ENCODE assay signal across 25 cellular contexts in the genomic region with DNA sequence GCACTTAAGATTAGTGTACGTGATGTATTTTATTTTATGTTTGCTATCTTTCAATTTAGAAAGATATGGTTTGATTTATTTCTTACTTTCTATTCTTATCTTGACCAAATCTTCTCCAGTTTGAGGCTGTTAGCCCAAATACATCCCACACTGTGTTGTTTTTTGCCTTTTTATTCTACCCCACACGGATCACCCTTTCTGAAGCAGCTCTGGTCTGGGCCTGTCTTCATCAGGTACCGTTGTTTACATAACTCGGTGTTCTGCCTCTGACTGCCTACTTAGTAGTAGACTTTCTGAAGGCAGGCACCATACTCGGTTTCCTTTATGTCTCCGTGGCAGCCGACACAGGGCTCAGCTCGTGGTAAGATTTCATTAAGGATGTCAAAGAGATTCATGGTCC.
"Had no signal": no experiment of that assay in that cellular context is flagged by ENCODE, and none has a peak within 500 bp of the region (broad histone marks: within the 10 kb centered on the region; RNA-seq: fewer than 3 reads in every experiment).

No MANE protein-coding gene starts in this region.

- H3K27ac ChIP-seq: neural progenitor cell, ovary, parathyroid adenoma, psoas muscle, right lobe of liver, sigmoid colon, stomach, thoracic aorta, thyroid gland, tibial nerve, upper lobe of left lung, uterus had no signal

- H3K4me3 ChIP-seq: neural progenitor cell, ovary, psoas muscle, right lobe of liver, sigmoid colon, stomach, thoracic aorta, thyroid gland, tibial nerve, upper lobe of left lung, uterus had no signal

- DNase-seq: natural killer cell; occipital lobe; ovary; posterior cingulate gyrus; psoas muscle; right cardiac atrium; right lobe of liver; sigmoid colon; small intestine; stimulated activated CD4-positive, alpha-beta T cell treated with anti-CD3 and anti-CD28 coated beads, Interleukin-15, amount 100 ng/mL, for 24 hours; stimulated activated CD4-positive, alpha-beta T cell treated with anti-CD3 and anti-CD28 coated beads, Interleukin-2, amount 100 ng/mL, for 24 hours; stimulated activated CD4-positive, alpha-beta T cell treated with anti-CD3 and anti-CD28 coated beads, Interleukin-2, amount 100 ng/mL, for 48 hours; stimulated activated CD4-positive, alpha-beta T cell treated with anti-CD3 and anti-CD28 coated beads, Interleukin-4, amount 100 ng/mL, for 24 hours; stimulated activated naive B cell treated with anti-CD40 and anti-IgM and Interleukin-4, amounts not matched to agents 10 μg/mL and 1 μg/mL and 100 μg/mL, for 72 hours; stimulated activated naive CD4-positive, alpha-beta T cell treated with Interleukin-2 at 50 U/mL for 16 hours; stomach; thyroid gland; trophoblast cell; upper lobe of left lung; uterus had no signal

- H3K27me3 ChIP-seq: neural progenitor cell, ovary, right lobe of liver, sigmoid colon, stomach, thyroid gland, tibial nerve, upper lobe of left lung, uterus had no signal

- ATAC-seq: natural killer cell; psoas muscle; right cardiac atrium; right lobe of liver; stimulated activated effector memory CD8-positive, alpha-beta T cell treated with anti-CD3 and anti-CD28 coated beads, Interleukin-12 subunit alpha, Interleukin-12 subunit beta, amount 100 ng/mL, for 72 hours; stimulated activated naive B cell treated with anti-CD40 and anti-IgM and Interleukin-4, amounts not matched to agents 10 μg/mL and 1 μg/mL and 100 μg/mL, for 72 hours had no signal

- H3K36me3 ChIP-seq: neural progenitor cell, ovary, right lobe of liver, sigmoid colon, stomach, thoracic aorta, thyroid gland, tibial nerve, upper lobe of left lung, uterus had no signal

- H3K4me2 ChIP-seq: neural progenitor cell had no signal

- H3K9ac ChIP-seq: neural progenitor cell, parathyroid adenoma had no signal

- H3K4me1 ChIP-seq: parathyroid adenoma, psoas muscle, right lobe of liver, sigmoid colon, stomach, thyroid gland, tibial nerve, upper lobe of left lung, uterus had no signal

- H3K79me2 ChIP-seq: parathyroid adenoma had no signal

- H2AFZ ChIP-seq: neural progenitor cell, parathyroid adenoma had no signal

- H3K9me3 ChIP-seq: ovary, psoas muscle, right lobe of liver, sigmoid colon, stomach, thoracic aorta, thyroid gland, tibial nerve, upper lobe of left lung, uterus had no signal
